Comparison of ENCODE assay signal across 23 cellular contexts in genomic region chr9:3157011-3157410, GRCh38.
"Had no signal": no experiment of that assay in that cellular context is flagged by ENCODE, and none has a peak within 500 bp of the region (broad histone marks: within the 10 kb centered on the region; RNA-seq: fewer than 3 reads in every experiment).

No MANE protein-coding gene starts in this region.

- DNase-seq: colonic mucosa; cortex of kidney; dermis blood vessel endothelial cell; dorsolateral prefrontal cortex; effector CD4-positive, alpha-beta T cell; effector CD8-positive, alpha-beta T cell; effector memory CD4-positive, alpha-beta T cell; effector memory CD8-positive, alpha-beta T cell; endodermal cell; erythroblast; esophagus squamous epithelium; foreskin fibroblast; foreskin keratinocyte; foreskin melanocyte; gastrocnemius medialis; glutamatergic neuron; head of caudate nucleus; heart left ventricle; heart right ventricle had no signal

- H3K27me3 ChIP-seq: colonic mucosa, dorsolateral prefrontal cortex, esophagus muscularis mucosa, esophagus squamous epithelium, gastrocnemius medialis, gastroesophageal sphincter had no signal

- H3K4me3 ChIP-seq: colonic mucosa, coronary artery, dorsolateral prefrontal cortex, esophagus muscularis mucosa, esophagus squamous epithelium, gastrocnemius medialis, gastroesophageal sphincter, heart left ventricle, heart right ventricle had no signal

- H3K9me3 ChIP-seq: colonic mucosa, esophagus squamous epithelium, gastrocnemius medialis, gastroesophageal sphincter had no signal

- ATAC-seq: effector memory CD8-positive, alpha-beta T cell; esophagus mucosa; foreskin keratinocyte; gastrocnemius medialis; gastroesophageal sphincter; heart left ventricle; heart right ventricle had no signal

- H3K36me3 ChIP-seq: colonic mucosa, esophagus muscularis mucosa, esophagus squamous epithelium, gastrocnemius medialis, gastroesophageal sphincter, heart left ventricle, heart right ventricle had no signal
